ENCODE assay signal across 8 cellular contexts in genomic region chr19:38869836-38870607, GRCh38. TPM values are rescaled to one million over a fixed set of nuclear protein-coding genes. Genes with fewer than 3 reads are reported as not detected.
DNase-seq lines count a peak whose midpoint lies in the region; ATAC-seq lines count a peak whose summit lies in the region.

No MANE protein-coding gene starts in this region.

- no peaks in the 10 kb centered on the region for H3K9me3 ChIP-seq in effector memory CD4-positive, alpha-beta T cell (ENCODE audit: control insufficient read depth, low read length)

- DNase-seq in COLO829 (ENCODE audit: low spot score), result peak; percentile 55
- DNase-seq in NCI-H1105 treated with DMSO at 0.1 percent for 48 hours (lab: John Stamatoyannopoulos, UW), result peak; percentile 15
- DNase-seq in activated CD8-positive, alpha-beta memory T cell treated with anti-CD3 and anti-CD28 coated beads for 24 hours, result peak; percentile 97
- DNase-seq in effector memory CD4-positive, alpha-beta T cell, result peak; percentile 88 to 91 (median 89)
- DNase-seq in mesenteric fat pad (ENCODE audit: low spot score), result peak; percentile 94
- DNase-seq in stimulated activated CD8-positive, alpha-beta memory T cell treated with anti-CD3 and anti-CD28 coated beads, Interleukin-15, amount 100 ng/mL, for 1 hour (ENCODE audit: low read depth), result peak; percentile 78
- DNase-seq in NCI-H146 (lab: John Stamatoyannopoulos, UW), result no peak

- no peaks in the 10 kb centered on the region for H3K27me3 ChIP-seq in effector memory CD4-positive, alpha-beta T cell (replicated peaks; ENCODE audit: control insufficient read depth, insufficient read depth, low read length, poor library complexity, severe bottlenecking)

- H3K4me3 ChIP-seq in effector memory CD4-positive, alpha-beta T cell (ENCODE audit: insufficient read depth, low read depth, low read length, poor library complexity, severe bottlenecking), result peak overlapping the region; percentile 46

- H3K4me1 ChIP-seq in effector memory CD4-positive, alpha-beta T cell (ENCODE audit: control insufficient read depth, insufficient read depth, low read length, poor library complexity, severe bottlenecking), result peaks cover 26% of the 10 kb centered on the region

- H3K36me3 ChIP-seq in effector memory CD4-positive, alpha-beta T cell (ENCODE audit: control insufficient read depth, insufficient read depth, low read length), result peaks cover 8% of the 10 kb centered on the region

- peak; percentile 48 for ATAC-seq in GM21825 (IDR thresholded peaks at IDR 0.05; ENCODE audit: unreplicated experiment)

- peak overlapping the region; percentile 63 for H3K27ac ChIP-seq in effector memory CD4-positive, alpha-beta T cell (ENCODE audit: insufficient read depth, low read length, poor library complexity, severe bottlenecking)

RNA-seq across cellular contexts. Expression of gene RINL, which starts 8.1 kb away (rescaled TPM):
- total RNA-seq in mesenteric fat pad, result 8.9 TPM

RNA-seq across cellular contexts. Expression of gene HNRNPL, which starts 20.2 kb away (rescaled TPM):
- total RNA-seq in mesenteric fat pad, result 231 TPM

RNA-seq across cellular contexts. Expression of gene SIRT2, which starts 29.4 kb away (rescaled TPM):
- total RNA-seq in mesenteric fat pad, result 60.2 TPM

RNA-seq across cellular contexts. Expression of gene NFKBIB, which starts 29.7 kb away (rescaled TPM):
- 24.2 TPM for total RNA-seq in mesenteric fat pad

RNA-seq across cellular contexts. Expression of gene ECH1, which starts 38.4 kb away (rescaled TPM):
- 302 TPM for total RNA-seq in mesenteric fat pad
